Comparison of ENCODE assay signal across 2 cellular contexts in genomic region chr4:94803181-94803580, GRCh38.
TF ChIP-seq lines count a peak whose summit lies in the region.

No MANE protein-coding gene starts in this region.

TF ChIP-seq in HEK293, 187 proteins besides CTCF, POLR2A, EP300 and RAD21 (continued from another document):
- TF ChIP-seq RBAK (tag by site-specific recombination; IDR thresholded peaks at IDR 0.05) (no peak), FEZF1 (tag by site-specific recombination; IDR thresholded peaks at IDR 0.05) (no peak), ZNF174 (tag by site-specific recombination; IDR thresholded peaks at IDR 0.05) (no peak), ZBTB17 (tag by site-specific recombination; IDR thresholded peaks at IDR 0.05) (0 out of 2 replicates have a peak, but pooled peaks have one; percentile 23)

TF ChIP-seq in SK-N-SH treated with all-trans-retinoic acid at 6 μM for 48 hours, 23 proteins besides CTCF, POLR2A, EP300 and RAD21 (continued from another document):
- TF ChIP-seq GLIS3 (CRISPR knock-in tag; IDR thresholded peaks at IDR 0.05) (no peak), PPARA (CRISPR knock-in tag; IDR thresholded peaks at IDR 0.05; ENCODE audit: borderline replicate concordance) (no peak)
